In the genomic region with DNA sequence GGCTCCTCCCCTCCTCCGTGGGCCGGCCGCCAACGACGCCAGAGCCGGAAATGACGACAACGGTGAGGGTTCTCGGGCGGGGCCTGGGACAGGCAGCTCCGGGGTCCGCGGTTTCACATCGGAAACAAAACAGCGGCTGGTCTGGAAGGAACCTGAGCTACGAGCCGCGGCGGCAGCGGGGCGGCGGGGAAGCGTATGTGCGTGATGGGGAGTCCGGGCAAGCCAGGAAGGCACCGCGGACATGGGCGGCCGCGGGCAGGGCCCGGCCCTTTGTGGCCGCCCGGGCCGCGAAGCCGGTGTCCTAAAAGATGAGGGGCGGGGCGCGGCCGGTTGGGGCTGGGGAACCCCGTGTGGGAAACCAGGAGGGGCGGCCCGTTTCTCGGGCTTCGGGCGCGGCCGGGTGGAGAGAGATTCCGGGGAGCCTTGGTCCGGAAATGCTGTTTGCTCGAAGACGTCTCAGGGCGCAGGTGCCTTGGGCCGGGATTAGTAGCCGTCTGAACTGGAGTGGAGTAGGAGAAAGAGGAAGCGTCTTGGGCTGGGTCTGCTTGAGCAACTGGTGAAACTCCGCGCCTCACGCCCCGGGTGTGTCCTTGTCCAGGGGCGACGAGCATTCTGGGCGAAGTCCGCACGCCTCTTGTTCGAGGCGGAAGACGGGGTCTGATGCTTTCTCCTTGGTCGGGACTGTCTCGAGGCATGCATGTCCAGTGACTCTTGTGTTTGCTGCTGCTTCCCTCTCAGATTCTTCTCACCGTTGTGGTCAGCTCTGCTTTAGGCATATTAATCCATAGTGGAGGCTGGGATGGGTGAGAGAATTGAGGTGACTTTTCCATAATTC, we compare ENCODE assay signal across 8 cellular contexts. TPM values are rescaled to one million over a fixed set of nuclear protein-coding genes. Genes with fewer than 3 reads are reported as not detected.
DNase-seq lines count a peak whose midpoint lies in the region; ATAC-seq, FAIRE-seq and TF ChIP-seq lines count a peak whose summit lies in the region.

A gene (plus strand): TSS at position 121 of the 835 bp plus-strand sequence. CDS start 11,513 bp downstream, outside the sequence.

- TF ChIP-seq CTCF in Loucy (conservative IDR thresholded peaks at IDR 0.05; ENCODE audit: low read length): no peak

- no peaks in the 10 kb centered on the region for H3K27me3 ChIP-seq in Loucy (ENCODE audit: insufficient read depth, low read length, poor library complexity, severe bottlenecking)

- peaks cover 6% of the 10 kb centered on the region for H4K20me1 ChIP-seq in Loucy (ENCODE audit: insufficient read depth, low read length, poor library complexity, severe bottlenecking)

- H3K36me3 ChIP-seq in Loucy (ENCODE audit: insufficient read depth, low read length): no peaks in the 10 kb centered on the region

- TF ChIP-seq POLR2A in H54 (IDR thresholded peaks at IDR 0.05; ENCODE audit: low read depth, low read length): peak; percentile 87

- no peaks in the 10 kb centered on the region for H3K9me3 ChIP-seq in Loucy (ENCODE audit: insufficient read depth, low read depth, low read length)

- peaks cover 40% of the 10 kb centered on the region for H3K79me2 ChIP-seq in Loucy (ENCODE audit: insufficient read depth, low read length)

- no peaks in the 10 kb centered on the region for H3K9me2 ChIP-seq in Loucy (replicated peaks; ENCODE audit: low read depth, low read length)

- no peaks in the 10 kb centered on the region for H3K9me3 Mint-ChIP-seq in natural killer cell treated with Interleukin-12 subunit alpha and Interleukin-12 subunit beta and Interleukin-15 and Interleukin-18, amount 100 ng/mL, for 72 hours

- H3F3A ChIP-seq in Loucy (ENCODE audit: low read depth): no peaks in the 10 kb centered on the region

- DNase-seq in ELF-1 (ENCODE audit: low read depth, low spot score) (peak; percentile 96), H54 (ENCODE audit: insufficient read length, low spot score) (peak; percentile 92), SHP77 (lab: John Stamatoyannopoulos, UW) (peak; percentile 81 to 92), fibroblast of peridontal ligament (ENCODE audit: extremely low read depth) (peak; percentile 86)
- peak; percentile 97 for DNase-seq in activated effector memory CD4-positive, alpha-beta T cell treated with Interleukin-2 at 50 U/mL for 16 hours
- DNase-seq in natural killer cell treated with Interleukin-12 subunit alpha and Interleukin-12 subunit beta and Interleukin-15 and Interleukin-18, amount 100 ng/mL, for 72 hours (ENCODE audit: low spot score): peak; percentile 99
- peak; percentile 96 for DNase-seq in stimulated activated naive CD4-positive, alpha-beta T cell treated with Interleukin-2 at 50 U/mL for 16 hours (lab: John Stamatoyannopoulos, UW)

- peak within 1 kb of the TSS; percentile 75 for H3K9ac ChIP-seq in Loucy (ENCODE audit: low read depth, low read length, poor library complexity, severe bottlenecking)

- peaks cover 9% of the 10 kb centered on the region for H3K36me3 Mint-ChIP-seq in natural killer cell treated with Interleukin-12 subunit alpha and Interleukin-12 subunit beta and Interleukin-15 and Interleukin-18, amount 100 ng/mL, for 72 hours

- H3K27ac Mint-ChIP-seq in natural killer cell treated with Interleukin-12 subunit alpha and Interleukin-12 subunit beta and Interleukin-15 and Interleukin-18, amount 100 ng/mL, for 72 hours: peak within 1 kb of the TSS; percentile 82 to 86

- H3K4me2 ChIP-seq in Loucy (ENCODE audit: low read depth, low read length, poor library complexity, severe bottlenecking): peak within 1 kb of the TSS; percentile 77

- peak within 1 kb of the TSS; percentile 92 for H3K4me3 Mint-ChIP-seq in natural killer cell treated with Interleukin-12 subunit alpha and Interleukin-12 subunit beta and Interleukin-15 and Interleukin-18, amount 100 ng/mL, for 72 hours

- FAIRE-seq in H54 (lab: Jason Lieb, UNC): peak; percentile 74

- peaks cover 18 to 29% of the 10 kb centered on the region in 2 donors for H3K4me1 Mint-ChIP-seq in natural killer cell treated with Interleukin-12 subunit alpha and Interleukin-12 subunit beta and Interleukin-15 and Interleukin-18, amount 100 ng/mL, for 72 hours (ENCODE audit: low read depth in 2 of 2)

- peak within 1 kb of the TSS; percentile 80 for H3K4me3 ChIP-seq in Loucy (ENCODE audit: low read length, poor library complexity, severe bottlenecking)

- H3K4me1 ChIP-seq in Loucy (ENCODE audit: insufficient read depth, low read length, poor library complexity, severe bottlenecking): peaks cover 10% of the 10 kb centered on the region

- H2AFZ ChIP-seq in Loucy (ENCODE audit: low read length): peak within 1 kb of the TSS; percentile 95

- ATAC-seq in natural killer cell treated with Interleukin-12 subunit alpha and Interleukin-12 subunit beta and Interleukin-15 and Interleukin-18, amount 100 ng/mL, for 72 hours: peak; percentile 98 to 99

- H3K27me3 Mint-ChIP-seq in natural killer cell treated with Interleukin-12 subunit alpha and Interleukin-12 subunit beta and Interleukin-15 and Interleukin-18, amount 100 ng/mL, for 72 hours: no peaks in the 10 kb centered on the region

RNA-seq across cellular contexts. Expression of the gene that starts here (rescaled TPM):
- 10 to 100 TPM; 39.5 to 64.0 TPM for total RNA-seq in natural killer cell treated with Interleukin-12 subunit alpha and Interleukin-12 subunit beta and Interleukin-15 and Interleukin-18, amount 100 ng/mL, for 72 hours

Comparison
In these comparisons a context has a peak if more than half of its experiments do, and no peak if none do; other contexts are left out.
1. Peak in every context shown above with its lines: DNase-seq, ATAC-seq and H3K4me3 ChIP-seq.